ENCODE assay signal across 8 cellular contexts in the genomic region with DNA sequence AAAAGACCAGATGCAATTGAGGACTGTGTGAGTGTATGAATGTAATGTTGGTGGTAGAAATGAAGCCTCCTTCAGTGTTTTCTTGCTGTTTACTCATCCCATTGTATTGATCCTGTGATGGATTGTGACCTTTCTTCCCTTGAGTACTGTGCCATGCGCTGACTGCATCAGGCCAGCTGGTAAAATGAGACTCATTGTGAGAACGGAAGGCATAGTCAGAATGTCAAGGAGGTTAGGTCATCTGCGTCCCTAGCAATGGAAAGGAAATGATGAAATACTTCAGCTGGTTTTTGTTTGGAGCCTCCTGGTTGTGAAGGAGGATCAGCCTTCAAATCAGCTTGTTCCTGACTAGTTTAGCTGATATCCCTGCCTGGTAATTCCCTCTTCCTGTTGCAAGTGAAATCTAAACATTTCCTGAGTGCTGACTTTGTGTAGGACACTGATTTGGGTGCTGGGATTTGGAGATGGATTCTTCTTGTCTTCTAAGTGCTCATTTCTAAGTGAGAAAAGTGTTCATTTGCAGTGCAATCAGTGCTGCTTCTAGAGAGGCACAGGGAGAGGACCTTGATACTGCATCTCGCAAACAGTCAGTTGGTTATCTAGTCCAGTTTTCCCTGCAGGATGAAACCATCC.
DNase-seq lines count a peak whose midpoint lies in the region; ATAC-seq lines count a peak whose summit lies in the region.

No MANE protein-coding gene starts in this region.

- H3K27ac Mint-ChIP-seq in activated naive CD4-positive, alpha-beta T cell treated with anti-CD3 and anti-CD28 coated beads, Interleukin-2, amount 10 ng/mL, durations not matched to agents 7 days and 5 days, result peak overlapping the region; percentile 77

- peaks cover 14% of the 10 kb centered on the region for H3K4me1 Mint-ChIP-seq in activated naive CD4-positive, alpha-beta T cell treated with anti-CD3 and anti-CD28 coated beads, Interleukin-2, amount 10 ng/mL, durations not matched to agents 7 days and 5 days

- DNase-seq in ELF-1 (ENCODE audit: low read depth, low spot score) (peak; percentile 80), NCI-H146 treated with DMSO at 0.1 percent for 48 hours (lab: John Stamatoyannopoulos, UW; ENCODE audit: unreplicated experiment) (peak; percentile 71), iPS-NIHi7 (ENCODE audit: extremely low spot score) (peak; percentile 46), stromal cell of bone marrow (ENCODE audit: low read depth) (peak; percentile 90), head of caudate nucleus (no peak), posterior cingulate gyrus (no peak)
- no peak for DNase-seq in activated naive CD4-positive, alpha-beta T cell treated with anti-CD3 and anti-CD28 coated beads, Interleukin-2, amount 10 ng/mL, durations not matched to agents 7 days and 5 days

- H3K36me3 Mint-ChIP-seq in activated naive CD4-positive, alpha-beta T cell treated with anti-CD3 and anti-CD28 coated beads, Interleukin-2, amount 10 ng/mL, durations not matched to agents 7 days and 5 days, result peaks cover 49% of the 10 kb centered on the region

- peaks cover 28% of the 10 kb centered on the region for H3K9me3 Mint-ChIP-seq in activated naive CD4-positive, alpha-beta T cell treated with anti-CD3 and anti-CD28 coated beads, Interleukin-2, amount 10 ng/mL, durations not matched to agents 7 days and 5 days

- ATAC-seq in GM18861 (IDR thresholded peaks at IDR 0.05; ENCODE audit: unreplicated experiment), result no peak

- intact Hi-C loops in head of caudate nucleus (cut with DNase I), result no loop called here
- intact Hi-C loops in posterior cingulate gyrus (cut with DNase I), result no loop called here

- no peak overlapping the region for H3K4me3 Mint-ChIP-seq in activated naive CD4-positive, alpha-beta T cell treated with anti-CD3 and anti-CD28 coated beads, Interleukin-2, amount 10 ng/mL, durations not matched to agents 7 days and 5 days

- CTCF ChIA-PET in activated naive CD4-positive, alpha-beta T cell treated with anti-CD3 and anti-CD28 coated beads, Interleukin-2, amount 10 ng/mL, durations not matched to agents 7 days and 5 days (lab: Charles Lee), result interaction anchor here (1.5 to 2.2 kb wide), 3 partner anchors 11 to 213 kb away, joined by 4 to 13 read pairs (median 11); partner anchors contain the start of gene TEX48

- H3K27me3 Mint-ChIP-seq in activated naive CD4-positive, alpha-beta T cell treated with anti-CD3 and anti-CD28 coated beads, Interleukin-2, amount 10 ng/mL, durations not matched to agents 7 days and 5 days, result no peaks in the 10 kb centered on the region

Comparison
In these comparisons a context has a peak if more than half of its experiments do, and no peak if none do; other contexts are left out.
1. DNase-seq: peak in ELF-1 (single experiment), NCI-H146 treated with DMSO at 0.1 percent for 48 hours (single experiment), iPS-NIHi7 (single experiment) and stromal cell of bone marrow (single experiment); none in activated naive CD4-positive, alpha-beta T cell treated with anti-CD3 and anti-CD28 coated beads, Interleukin-2, amount 10 ng/mL, durations not matched to agents 7 days and 5 days (single experiment), head of caudate nucleus (0 of 42) and posterior cingulate gyrus (0 of 10).